8 cellular contexts compared by ENCODE assay signal in the genomic region with DNA sequence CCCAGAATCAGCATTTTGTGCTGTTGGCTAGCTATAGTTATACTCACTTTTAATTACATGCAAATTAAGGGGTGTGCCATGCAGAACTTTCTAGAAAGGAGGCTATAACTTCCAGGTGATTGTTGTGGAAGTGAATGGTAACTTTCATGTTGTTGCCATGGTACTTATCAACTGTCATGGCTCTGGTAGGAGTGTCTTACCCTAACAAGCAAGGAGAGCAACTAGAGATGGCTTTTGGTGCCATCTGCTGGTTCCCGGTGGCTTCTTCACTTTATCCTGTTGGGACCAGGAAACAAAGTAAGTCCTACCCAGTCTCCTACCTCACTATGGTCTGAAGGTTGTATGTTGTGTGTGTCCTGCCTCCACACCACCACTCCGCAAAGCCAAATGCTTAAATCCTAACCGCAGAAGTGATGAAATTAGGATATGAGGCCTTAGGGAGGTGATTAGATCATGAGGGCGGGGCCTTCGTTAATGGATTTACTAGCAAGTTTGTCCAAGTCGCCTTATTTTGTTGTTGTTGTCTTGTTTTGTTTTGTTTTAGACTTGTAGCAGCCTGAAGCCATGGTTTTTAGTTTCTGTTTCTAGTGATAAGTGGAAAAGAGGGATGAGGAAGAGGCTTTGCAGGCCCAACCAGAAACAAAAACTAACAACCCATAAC. TPM values are rescaled to one million over a fixed set of nuclear protein-coding genes. Genes with fewer than 3 reads are reported as not detected.
DNase-seq lines count a peak whose midpoint lies in the region; ATAC-seq lines count a peak whose summit lies in the region.

No MANE protein-coding gene starts in this region.

- in situ Hi-C loops in ACHN (cut with HindIII; ENCODE audit: low pct_ligation_motif_present, low pct_unique_long_range_greater_than_20kb, low sequenced_read_pairs): no loop called here

- H3K4me1 Mint-ChIP-seq in activated T-cell treated with anti-CD3 and anti-CD28 coated beads, Interleukin-2, amount 50 U/mL, for 72 hours (ENCODE audit: low read depth): peaks cover 46% of the 10 kb centered on the region
- peaks cover 12% of the 10 kb centered on the region in 2 donors for H3K4me1 Mint-ChIP-seq in natural killer cell treated with Interleukin-12 subunit alpha and Interleukin-12 subunit beta and Interleukin-15 and Interleukin-18, amount 100 ng/mL, for 72 hours (ENCODE audit: low read depth in 2 of 2)

- peak; percentile 49 for ATAC-seq in GM18873 (IDR thresholded peaks at IDR 0.05; ENCODE audit: low FRiP score, unreplicated experiment)
- peak; percentile 38 to 46 for ATAC-seq in activated T-cell treated with anti-CD3 and anti-CD28 coated beads, Interleukin-2, amount 50 U/mL, for 72 hours (replicated peaks in 1 of 2)
- peak; percentile 41 to 43 for ATAC-seq in natural killer cell treated with Interleukin-12 subunit alpha and Interleukin-12 subunit beta and Interleukin-15 and Interleukin-18, amount 100 ng/mL, for 72 hours

- peaks cover 0 to 2% of the 10 kb centered on the region in 2 donors for H3K9me3 Mint-ChIP-seq in activated T-cell treated with anti-CD3 and anti-CD28 coated beads, Interleukin-2, amount 50 U/mL, for 72 hours
- no peaks in the 10 kb centered on the region for H3K9me3 Mint-ChIP-seq in natural killer cell treated with Interleukin-12 subunit alpha and Interleukin-12 subunit beta and Interleukin-15 and Interleukin-18, amount 100 ng/mL, for 72 hours

- peak; percentile 78 for DNase-seq in ACHN
- DNase-seq in M059J (ENCODE audit: low read depth): peak; percentile 91
- DNase-seq in RPMI7951 (ENCODE audit: low read depth): peak; percentile 88
- peak; percentile 83 to 84 for DNase-seq in activated T-cell treated with anti-CD3 and anti-CD28 coated beads, Interleukin-2, amount 50 U/mL, for 72 hours
- peak; percentile 80 for DNase-seq in fibroblast of gingiva (ENCODE audit: low read depth)
- DNase-seq in natural killer cell treated with Interleukin-12 subunit alpha and Interleukin-12 subunit beta and Interleukin-15 and Interleukin-18, amount 100 ng/mL, for 72 hours (ENCODE audit: low spot score): peak; percentile 81
- peak; percentile 66 to 89 (median 84) for DNase-seq in stimulated activated naive CD4-positive, alpha-beta T cell (lab: John Stamatoyannopoulos, UW)

- no peaks in the 10 kb centered on the region for H3K27me3 Mint-ChIP-seq in activated T-cell treated with anti-CD3 and anti-CD28 coated beads, Interleukin-2, amount 50 U/mL, for 72 hours (ENCODE audit: low read depth)
- no peaks in the 10 kb centered on the region for H3K27me3 Mint-ChIP-seq in natural killer cell treated with Interleukin-12 subunit alpha and Interleukin-12 subunit beta and Interleukin-15 and Interleukin-18, amount 100 ng/mL, for 72 hours

- H3K4me3 Mint-ChIP-seq in activated T-cell treated with anti-CD3 and anti-CD28 coated beads, Interleukin-2, amount 50 U/mL, for 72 hours: peak overlapping the region in 1 of 2 donors; percentile 2
- H3K4me3 Mint-ChIP-seq in natural killer cell treated with Interleukin-12 subunit alpha and Interleukin-12 subunit beta and Interleukin-15 and Interleukin-18, amount 100 ng/mL, for 72 hours: no peak overlapping the region

- peaks cover 3 to 5% of the 10 kb centered on the region in 2 donors for H3K36me3 Mint-ChIP-seq in activated T-cell treated with anti-CD3 and anti-CD28 coated beads, Interleukin-2, amount 50 U/mL, for 72 hours (ENCODE audit: insufficient read depth in 2 of 2)
- H3K36me3 Mint-ChIP-seq in natural killer cell treated with Interleukin-12 subunit alpha and Interleukin-12 subunit beta and Interleukin-15 and Interleukin-18, amount 100 ng/mL, for 72 hours: no peaks in the 10 kb centered on the region

- H3K27ac Mint-ChIP-seq in activated T-cell treated with anti-CD3 and anti-CD28 coated beads, Interleukin-2, amount 50 U/mL, for 72 hours: peak overlapping the region; percentile 57
- H3K27ac Mint-ChIP-seq in natural killer cell treated with Interleukin-12 subunit alpha and Interleukin-12 subunit beta and Interleukin-15 and Interleukin-18, amount 100 ng/mL, for 72 hours: peak overlapping the region; percentile 17 to 28

RNA-seq across cellular contexts. Expression of a gene that starts 22.6 kb away (rescaled TPM):
- 23.2 and 24.4 TPM in 2 replicates for total RNA-seq in M059J (2014; rRNA removed; shearing (Covaris generic))
- 13.9 and 20.9 TPM in 2 replicates for total RNA-seq in RPMI7951 (2014; rRNA removed; shearing (Covaris generic))
- 10 to 100 TPM; 34.1 to 36.9 TPM for total RNA-seq in activated T-cell treated with anti-CD3 and anti-CD28 coated beads, Interleukin-2, amount 50 U/mL, for 72 hours
- total RNA-seq in natural killer cell treated with Interleukin-12 subunit alpha and Interleukin-12 subunit beta and Interleukin-15 and Interleukin-18, amount 100 ng/mL, for 72 hours: 10 to 100 TPM; 35.5 to 36.0 TPM

RNA-seq across cellular contexts. Expression of a gene that starts 27.7 kb away (rescaled TPM):
- 1.3 and 3.8 TPM in 2 replicates for total RNA-seq in M059J (2014; rRNA removed; shearing (Covaris generic))
- total RNA-seq in RPMI7951 (2014; rRNA removed; shearing (Covaris generic)): 12.4 and 12.6 TPM in 2 replicates
- total RNA-seq in activated T-cell treated with anti-CD3 and anti-CD28 coated beads, Interleukin-2, amount 50 U/mL, for 72 hours: 10 to 100 TPM in 1 of 2 donors, 1 to 10 TPM in 1; 7.7 to 10.5 TPM
- 1 to 10 TPM; 5.7 to 8.3 TPM for total RNA-seq in natural killer cell treated with Interleukin-12 subunit alpha and Interleukin-12 subunit beta and Interleukin-15 and Interleukin-18, amount 100 ng/mL, for 72 hours

RNA-seq across cellular contexts. Expression of a gene that starts 31.5 kb away (rescaled TPM):
- 601 and 1,151 TPM in 2 replicates for total RNA-seq in M059J (2014; rRNA removed; shearing (Covaris generic))
- 634 and 688 TPM in 2 replicates for total RNA-seq in RPMI7951 (2014; rRNA removed; shearing (Covaris generic))
- 100 to 1,000 TPM; 167 to 171 TPM for total RNA-seq in activated T-cell treated with anti-CD3 and anti-CD28 coated beads, Interleukin-2, amount 50 U/mL, for 72 hours
- total RNA-seq in natural killer cell treated with Interleukin-12 subunit alpha and Interleukin-12 subunit beta and Interleukin-15 and Interleukin-18, amount 100 ng/mL, for 72 hours: 100 to 1,000 TPM; 260 to 346 TPM

RNA-seq across cellular contexts. Expression of a gene that starts 38.9 kb away (rescaled TPM):
- 146 and 182 TPM in 2 replicates for total RNA-seq in M059J (2014; rRNA removed; shearing (Covaris generic))
- 137 and 205 TPM in 2 replicates for total RNA-seq in RPMI7951 (2014; rRNA removed; shearing (Covaris generic))
- total RNA-seq in activated T-cell treated with anti-CD3 and anti-CD28 coated beads, Interleukin-2, amount 50 U/mL, for 72 hours: 10 to 100 TPM; 71.4 to 78.0 TPM
- 10 to 100 TPM; 95.1 to 96.4 TPM for total RNA-seq in natural killer cell treated with Interleukin-12 subunit alpha and Interleukin-12 subunit beta and Interleukin-15 and Interleukin-18, amount 100 ng/mL, for 72 hours

Comparison
In these comparisons a context has a peak if more than half of its experiments do, and no peak if none do; other contexts are left out.
1. Peak in every context shown above with its lines: DNase-seq and ATAC-seq.